8 cellular contexts compared by ENCODE assay signal in the genomic region with DNA sequence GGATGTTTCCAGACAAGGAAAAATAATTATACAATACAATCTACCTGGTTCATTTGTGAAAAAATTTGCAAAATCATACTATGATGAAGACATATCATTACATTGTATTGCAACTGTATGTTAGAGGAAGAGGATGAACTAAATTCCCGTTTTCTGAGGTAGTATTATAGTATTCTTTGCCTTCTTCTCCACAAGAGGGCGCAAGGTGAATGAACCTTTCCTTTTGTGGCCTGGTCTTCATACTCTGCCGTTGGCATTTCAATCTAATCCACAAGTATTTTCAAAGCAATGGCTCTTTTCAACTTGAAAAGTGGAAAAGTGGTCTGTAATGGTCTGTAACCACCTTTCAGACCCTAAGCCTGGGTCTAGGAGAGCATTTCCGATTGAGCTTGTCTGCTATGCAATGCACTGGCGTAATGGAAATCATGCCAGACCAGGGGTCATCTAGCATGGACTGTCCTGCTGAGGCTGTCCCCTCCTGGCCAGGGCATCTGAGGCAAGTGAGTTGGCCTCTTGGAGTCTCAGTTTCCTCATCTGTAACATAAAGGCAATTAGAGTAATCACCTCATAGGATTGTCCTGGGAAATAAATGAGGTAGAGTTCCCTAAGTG. TPM values are rescaled to one million over a fixed set of nuclear protein-coding genes. Genes with fewer than 3 reads are reported as not detected.
DNase-seq lines count a peak whose midpoint lies in the region; ATAC-seq and TF ChIP-seq lines count a peak whose summit lies in the region.

No MANE protein-coding gene starts in this region.

- TF ChIP-seq CTCF in 22Rv1 (IDR thresholded peaks at IDR 0.05): peak; percentile 90

- no peak overlapping the region for H3K27ac ChIP-seq in 22Rv1

- ATAC-seq in HG02678 (IDR thresholded peaks at IDR 0.05; ENCODE audit: unreplicated experiment): peak; percentile 61

- DNase-seq in GM03348 (ENCODE audit: low spot score) (peak; percentile 79), NCI-H1694 treated with DMSO at 0.1 percent for 48 hours (lab: John Stamatoyannopoulos, UW) (peak; percentile 58), SKM-1 treated with dmso at 0.1 percent for 144 hours (lab: John Stamatoyannopoulos, UW; ENCODE audit: unreplicated experiment) (peak; percentile 83), cerebellum (ENCODE audit: low spot score) (peak; percentile 63), left kidney (ENCODE audit: low read depth, low spot score) (peak; percentile 90), superior temporal gyrus (ENCODE audit: extremely low spot score) (peak; percentile 94)

RNA-seq across cellular contexts. Expression of a gene that starts 30.8 kb away (rescaled TPM):
- 3.8 TPM for total RNA-seq in cerebellum
